Comparison of ENCODE assay signal across 29 cellular contexts in genomic region chr21:34571994-34572393, GRCh38. TPM values are rescaled to one million over a fixed set of nuclear protein-coding genes. Genes with fewer than 3 reads are reported as not detected.
"Had no signal": no experiment of that assay in that cellular context is flagged by ENCODE, and none has a peak within 500 bp of the region (broad histone marks: within the 10 kb centered on the region; RNA-seq: fewer than 3 reads in every experiment).

No MANE protein-coding gene starts in this region.

- H3K27ac ChIP-seq: ascending aorta, cardiac muscle cell, Peyer's patch, SJSA1 had no signal

- DNase-seq: activated CD4-positive, alpha-beta T cell treated with anti-CD3 and anti-CD28 coated beads, Interleukin-2, amount 10 ng/mL, durations not matched to agents 24 days and 14 days; activated CD4-positive, alpha-beta T cell treated with anti-CD3 and anti-CD28 coated beads, Interleukin-2, amount 50 U/mL, for 4 hours; activated CD8-positive, alpha-beta T cell treated with anti-CD3 and anti-CD28 coated beads for 36 hours; activated gamma-delta T cell; activated naive CD4-positive, alpha-beta T cell treated with Interleukin-2 at 50 U/mL for 16 hours; activated naive CD8-positive, alpha-beta T cell treated with anti-CD3 and anti-CD28 coated beads, Interleukin-2, amount 10 ng/mL, durations not matched to agents 7 days and 5 days; activated T-cell treated with anti-CD3 and anti-CD28 coated beads, Interleukin-2, amount 50 U/mL, for 24 hours; amygdala; Kasumi-1; MM.1S; MV-4-11; NCI-H1092; NCI-H1436 treated with DMSO at 0.1 percent for 48 hours; NCI-H1694 treated with DMSO at 0.1 percent for 48 hours; NCI-H2029; NCI-H2171; NCI-H510A; NCI-H526; NCI-H748 treated with DMSO at 0.1 percent for 48 hours; NK-92 treated with Interleukin-12 subunit alpha and Interleukin-12 subunit beta, amount 100 ng/mL, for 24 hours; PC-3; Peyer's patch; RPMI8226; SHP77 treated with DMSO at 0.1 percent for 48 hours; SK-N-SH had no signal

- H3K27me3 ChIP-seq: ascending aorta, cardiac muscle cell, Peyer's patch, SJSA1 had no signal

- H3K36me3 ChIP-seq: ascending aorta, cardiac muscle cell, Peyer's patch, SJSA1 had no signal

- FAIRE-seq: TTC549 had no signal

- H3K9ac ChIP-seq: SK-N-SH had no signal

- H3K4me2 ChIP-seq: SK-N-SH had no signal

- H3K4me1 ChIP-seq: SJSA1 had no signal

- H3K9me2 ChIP-seq: SK-N-SH had no signal

- H3K4me3 ChIP-seq: ascending aorta, cardiac muscle cell, Peyer's patch, SJSA1 had no signal

- ATAC-seq: activated CD8-positive, alpha-beta T cell treated with anti-CD3 and anti-CD28 coated beads for 36 hours; PC-3 had no signal

- H3K9me3 ChIP-seq: ascending aorta, Peyer's patch, SJSA1, SK-N-SH had no signal

RNA-seq across cellular contexts. Expression of gene KCNE1, which starts 60.0 kb away (rescaled TPM):
- total RNA-seq: activated CD4-positive, alpha-beta T cell treated with anti-CD3 and anti-CD28 coated beads, Interleukin-2, amount 10 ng/mL, durations not matched to agents 24 days and 14 days; activated CD8-positive, alpha-beta T cell treated with anti-CD3 and anti-CD28 coated beads for 36 hours had no signal
